Comparison of ENCODE assay signal across 18 cellular contexts in genomic region chr7:101333912-101334311, GRCh38. TPM values are rescaled to one million over a fixed set of nuclear protein-coding genes. Genes with fewer than 3 reads are reported as not detected.
"Had no signal": no experiment of that assay in that cellular context is flagged by ENCODE, and none has a peak within 500 bp of the region (broad histone marks: within the 10 kb centered on the region; RNA-seq: fewer than 3 reads in every experiment).

No MANE protein-coding gene starts in this region.

- H3K27me3 ChIP-seq: cardiac muscle cell, colonic mucosa, hepatocyte had no signal

- H3K9ac ChIP-seq: parathyroid adenoma had no signal

- H3K4me1 ChIP-seq: colonic mucosa, gastrocnemius medialis, stomach had no signal

- H3K4me1 Mint-ChIP-seq: activated B cell treated with CpG ODN at 0.5 μM for 24 hours; activated CD4-positive, alpha-beta T cell treated with anti-CD3 and anti-CD28 coated beads, Interleukin-2, amount 10 ng/mL, durations not matched to agents 24 days and 14 days; activated naive CD8-positive, alpha-beta T cell treated with anti-CD3 and anti-CD28 coated beads, Interleukin-2, amount 50 U/mL, for 24 hours had no signal

- H3K27ac ChIP-seq: cardiac muscle cell, colonic mucosa, gastrocnemius medialis, hepatocyte, parathyroid adenoma, stomach had no signal

- DNase-seq: activated B cell treated with CpG ODN at 0.5 μM for 24 hours; activated CD4-positive, alpha-beta T cell treated with anti-CD3 and anti-CD28 coated beads, Interleukin-2, amount 10 ng/mL, durations not matched to agents 24 days and 14 days; activated naive CD4-positive, alpha-beta T cell; activated naive CD8-positive, alpha-beta T cell treated with anti-CD3 and anti-CD28 coated beads, Interleukin-2, amount 50 U/mL, for 24 hours; colonic mucosa; effector CD8-positive, alpha-beta T cell; gastrocnemius medialis; kidney; left ventricle myocardium superior; mesenchymal stem cell; stimulated activated CD4-positive, alpha-beta T cell treated with anti-CD3 and anti-CD28 coated beads, Interleukin-4, amount 100 ng/mL, for 1 hour; stomach had no signal

- H3K79me2 ChIP-seq: hepatocyte, parathyroid adenoma had no signal

- H3K4me3 Mint-ChIP-seq: activated B cell treated with CpG ODN at 0.5 μM for 24 hours; activated CD4-positive, alpha-beta T cell treated with anti-CD3 and anti-CD28 coated beads, Interleukin-2, amount 10 ng/mL, durations not matched to agents 24 days and 14 days; activated naive CD8-positive, alpha-beta T cell treated with anti-CD3 and anti-CD28 coated beads, Interleukin-2, amount 50 U/mL, for 24 hours; activated T-helper 1 cell treated with anti-CD3 and anti-CD28 coated beads, Interleukin-12 subunit alpha, Interleukin-12 subunit beta, Interleukin-2, Interleukin-4 antibody, amounts not matched to agents 30 ng/mL and 10 ng/mL and 1 ng/mL, durations not matched to agents 14 hours and 24 hours and 36 hours had no signal

- FAIRE-seq: kidney, urothelium cell line had no signal

- H3K9me3 Mint-ChIP-seq: activated B cell treated with CpG ODN at 0.5 μM for 24 hours; activated CD4-positive, alpha-beta T cell treated with anti-CD3 and anti-CD28 coated beads, Interleukin-2, amount 10 ng/mL, durations not matched to agents 24 days and 14 days; activated naive CD8-positive, alpha-beta T cell treated with anti-CD3 and anti-CD28 coated beads, Interleukin-2, amount 50 U/mL, for 24 hours; activated T-helper 1 cell treated with anti-CD3 and anti-CD28 coated beads, Interleukin-12 subunit alpha, Interleukin-12 subunit beta, Interleukin-2, Interleukin-4 antibody, amounts not matched to agents 30 ng/mL and 10 ng/mL and 1 ng/mL, durations not matched to agents 14 hours and 24 hours and 36 hours had no signal

- H3K27ac Mint-ChIP-seq: activated B cell treated with CpG ODN at 0.5 μM for 24 hours; activated CD4-positive, alpha-beta T cell treated with anti-CD3 and anti-CD28 coated beads, Interleukin-2, amount 10 ng/mL, durations not matched to agents 24 days and 14 days; activated naive CD8-positive, alpha-beta T cell treated with anti-CD3 and anti-CD28 coated beads, Interleukin-2, amount 50 U/mL, for 24 hours; activated T-helper 1 cell treated with anti-CD3 and anti-CD28 coated beads, Interleukin-12 subunit alpha, Interleukin-12 subunit beta, Interleukin-2, Interleukin-4 antibody, amounts not matched to agents 30 ng/mL and 10 ng/mL and 1 ng/mL, durations not matched to agents 14 hours and 24 hours and 36 hours had no signal

- H3K4me2 ChIP-seq: hepatocyte had no signal

- H3K4me3 ChIP-seq: cardiac muscle cell, colonic mucosa, gastrocnemius medialis, hepatocyte, stomach had no signal

- H2AFZ ChIP-seq: hepatocyte, parathyroid adenoma had no signal

- ATAC-seq: activated naive CD8-positive, alpha-beta T cell treated with anti-CD3 and anti-CD28 coated beads, Interleukin-2, amount 50 U/mL, for 24 hours; gastrocnemius medialis; left ventricle myocardium superior had no signal

- H3K36me3 ChIP-seq: cardiac muscle cell, colonic mucosa, gastrocnemius medialis, stomach had no signal

- H3K9me3 ChIP-seq: colonic mucosa, gastrocnemius medialis, stomach had no signal

RNA-seq across cellular contexts. Expression of gene COL26A1, which starts 28.8 kb away (rescaled TPM):
- total RNA-seq: activated B cell treated with CpG ODN at 0.5 μM for 24 hours; activated CD4-positive, alpha-beta T cell treated with anti-CD3 and anti-CD28 coated beads, Interleukin-2, amount 10 ng/mL, durations not matched to agents 24 days and 14 days; activated T-helper 1 cell treated with anti-CD3 and anti-CD28 coated beads, Interleukin-12 subunit alpha, Interleukin-12 subunit beta, Interleukin-2, Interleukin-4 antibody, amounts not matched to agents 30 ng/mL and 10 ng/mL and 1 ng/mL, durations not matched to agents 14 hours and 24 hours and 36 hours; fibroblast of lung; gastrocnemius medialis; left ventricle myocardium superior had no signal
